1 cellular context compared by ENCODE assay signal in genomic region chr2:237085261-237086221, GRCh38.
A peak's percentile ranks its signal among the peaks of the same experiment; 100 is the strongest.
TF ChIP-seq lines count a peak whose summit lies in the region.

Gene COPS8 (plus strand): TSS chr2:237085889. CDS start chr2:237085965, 76 bp downstream.

TF ChIP-seq in HepG2, 621 proteins besides CTCF, POLR2A, EP300 and RAD21 (continued from another document and continues in another):
- TF ChIP-seq ZGPAT (CRISPR knock-in tag; IDR thresholded peaks at IDR 0.05) (peak; percentile 99), CC2D1A (CRISPR knock-in tag; IDR thresholded peaks at IDR 0.05) (peak; percentile 87), REXO4 (CRISPR knock-in tag; IDR thresholded peaks at IDR 0.05; ENCODE audit: borderline replicate concordance) (no peak), ZNF180 (CRISPR knock-in tag; IDR thresholded peaks at IDR 0.05; ENCODE audit: borderline replicate concordance, low read depth) (no peak; the same call in 1 of the 2 replicates), ZBTB42 (CRISPR knock-in tag; IDR thresholded peaks at IDR 0.05) (no peak), STAG1 (CRISPR knock-in tag; IDR thresholded peaks at IDR 0.05) (no peak; the same call in 1 of the 2 replicates), FOXP1 (IDR thresholded peaks at IDR 0.05) (no peak), FOXP1 (CRISPR knock-in tag; IDR thresholded peaks at IDR 0.05) (0 out of 2 replicates have a peak, but pooled peaks have one; percentile 23), ZNF496 (CRISPR knock-in tag; IDR thresholded peaks at IDR 0.05; ENCODE audit: insufficient replicate concordance) (no peak), ZBTB25 (CRISPR knock-in tag; IDR thresholded peaks at IDR 0.05) (peak; percentile 94), ZNF556 (CRISPR knock-in tag; IDR thresholded peaks at IDR 0.05; ENCODE audit: borderline replicate concordance) (peak; percentile 94), ATAD3A (CRISPR knock-in tag; IDR thresholded peaks at IDR 0.05) (peak; percentile 76; the same call in 1 of the 2 replicates), ZMAT3 (CRISPR knock-in tag; conservative IDR thresholded peaks at IDR 0.05) (peak; percentile 94), ZNF576 (CRISPR knock-in tag; IDR thresholded peaks at IDR 0.05) (0 out of 2 replicates have a peak, but pooled peaks have one; percentile 11), ZNF672 (CRISPR knock-in tag; IDR thresholded peaks at IDR 0.05) (no peak), ZNF841 (CRISPR knock-in tag; IDR thresholded peaks at IDR 0.05; ENCODE audit: borderline replicate concordance) (no peak), ZHX2 (IDR thresholded peaks at IDR 0.05; ENCODE audit: low read depth) (peak; percentile 99), ZHX2 (CRISPR knock-in tag; IDR thresholded peaks at IDR 0.05; ENCODE audit: borderline replicate concordance) (peak; percentile 15; the same call in 1 of the 2 replicates), SAFB2 (CRISPR knock-in tag; IDR thresholded peaks at IDR 0.05; ENCODE audit: borderline replicate concordance, low read depth) (peak; percentile 93; the same call in 1 of the 2 replicates), CBX2 (IDR thresholded peaks at IDR 0.05; ENCODE audit: low read depth, low read length) (no peak), CBX2 (CRISPR knock-in tag; IDR thresholded peaks at IDR 0.05; ENCODE audit: low read depth) (no peak), MEIS2 (CRISPR knock-in tag; IDR thresholded peaks at IDR 0.05) (peak; percentile 90; the same call in 1 of the 2 replicates), AKNA (CRISPR knock-in tag; IDR thresholded peaks at IDR 0.05; ENCODE audit: borderline replicate concordance) (0 out of 2 replicates have a peak, but pooled peaks have one; percentile 18), HDAC1 (CRISPR knock-in tag; IDR thresholded peaks at IDR 0.05) (peak; percentile 100), SNAPC2 (CRISPR knock-in tag; IDR thresholded peaks at IDR 0.05) (peak; percentile 89; the same call in 1 of the 2 replicates), NAIF1 (CRISPR knock-in tag; IDR thresholded peaks at IDR 0.05; ENCODE audit: borderline replicate concordance) (peak; percentile 92), ZSCAN5A (CRISPR knock-in tag; IDR thresholded peaks at IDR 0.05; ENCODE audit: borderline replicate concordance) (peak; percentile 81)
- TF ChIP-seq, protein P1, sequence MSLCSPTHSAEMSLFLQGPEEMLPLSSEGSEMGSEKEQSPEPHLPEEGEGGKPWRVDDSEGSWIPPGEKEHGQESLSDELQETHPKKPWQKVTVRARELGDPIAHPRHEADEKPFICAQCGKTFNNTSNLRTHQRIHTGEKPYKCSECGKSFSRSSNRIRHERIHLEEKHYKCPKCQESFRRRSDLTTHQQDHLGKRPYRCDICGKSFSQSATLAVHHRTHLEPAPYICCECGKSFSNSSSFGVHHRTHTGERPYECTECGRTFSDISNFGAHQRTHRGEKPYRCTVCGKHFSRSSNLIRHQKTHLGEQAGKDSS (CRISPR knock-in tag; IDR thresholded peaks at IDR 0.05; ENCODE audit: borderline replicate concordance, low read depth): peak; percentile 97
- TF ChIP-seq, protein P2, sequence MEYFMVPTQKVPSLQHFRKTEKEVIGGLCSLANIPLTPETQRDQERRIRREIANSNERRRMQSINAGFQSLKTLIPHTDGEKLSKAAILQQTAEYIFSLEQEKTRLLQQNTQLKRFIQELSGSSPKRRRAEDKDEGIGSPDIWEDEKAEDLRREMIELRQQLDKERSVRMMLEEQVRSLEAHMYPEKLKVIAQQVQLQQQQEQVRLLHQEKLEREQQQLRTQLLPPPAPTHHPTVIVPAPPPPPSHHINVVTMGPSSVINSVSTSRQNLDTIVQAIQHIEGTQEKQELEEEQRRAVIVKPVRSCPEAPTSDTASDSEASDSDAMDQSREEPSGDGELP (IDR thresholded peaks at IDR 0.05; ENCODE audit: borderline replicate concordance, low read depth): peak; percentile 69; the same call in 1 of the 2 replicates
- TF ChIP-seq, protein P3, sequence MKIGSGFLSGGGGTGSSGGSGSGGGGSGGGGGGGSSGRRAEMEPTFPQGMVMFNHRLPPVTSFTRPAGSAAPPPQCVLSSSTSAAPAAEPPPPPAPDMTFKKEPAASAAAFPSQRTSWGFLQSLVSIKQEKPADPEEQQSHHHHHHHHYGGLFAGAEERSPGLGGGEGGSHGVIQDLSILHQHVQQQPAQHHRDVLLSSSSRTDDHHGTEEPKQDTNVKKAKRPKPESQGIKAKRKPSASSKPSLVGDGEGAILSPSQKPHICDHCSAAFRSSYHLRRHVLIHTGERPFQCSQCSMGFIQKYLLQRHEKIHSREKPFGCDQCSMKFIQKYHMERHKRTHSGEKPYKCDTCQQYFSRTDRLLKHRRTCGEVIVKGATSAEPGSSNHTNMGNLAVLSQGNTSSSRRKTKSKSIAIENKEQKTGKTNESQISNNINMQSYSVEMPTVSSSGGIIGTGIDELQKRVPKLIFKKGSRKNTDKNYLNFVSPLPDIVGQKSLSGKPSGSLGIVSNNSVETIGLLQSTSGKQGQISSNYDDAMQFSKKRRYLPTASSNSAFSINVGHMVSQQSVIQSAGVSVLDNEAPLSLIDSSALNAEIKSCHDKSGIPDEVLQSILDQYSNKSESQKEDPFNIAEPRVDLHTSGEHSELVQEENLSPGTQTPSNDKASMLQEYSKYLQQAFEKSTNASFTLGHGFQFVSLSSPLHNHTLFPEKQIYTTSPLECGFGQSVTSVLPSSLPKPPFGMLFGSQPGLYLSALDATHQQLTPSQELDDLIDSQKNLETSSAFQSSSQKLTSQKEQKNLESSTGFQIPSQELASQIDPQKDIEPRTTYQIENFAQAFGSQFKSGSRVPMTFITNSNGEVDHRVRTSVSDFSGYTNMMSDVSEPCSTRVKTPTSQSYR (CRISPR knock-in tag; IDR thresholded peaks at IDR 0.05; ENCODE audit: borderline replicate concordance): peak; percentile 65; the same call in 1 of the 2 replicates
- TF ChIP-seq, protein P4, sequence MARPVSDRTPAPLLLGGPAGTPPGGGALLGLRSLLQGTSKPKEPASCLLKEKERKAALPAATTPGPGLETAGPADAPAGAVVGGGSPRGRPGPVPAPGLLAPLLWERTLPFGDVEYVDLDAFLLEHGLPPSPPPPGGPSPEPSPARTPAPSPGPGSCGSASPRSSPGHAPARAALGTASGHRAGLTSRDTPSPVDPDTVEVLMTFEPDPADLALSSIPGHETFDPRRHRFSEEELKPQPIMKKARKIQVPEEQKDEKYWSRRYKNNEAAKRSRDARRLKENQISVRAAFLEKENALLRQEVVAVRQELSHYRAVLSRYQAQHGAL (CRISPR knock-in tag; IDR thresholded peaks at IDR 0.05; ENCODE audit: not compliant biosample characterization): peak; percentile 92
